Comparison of ENCODE assay signal across 21 cellular contexts in the genomic region with DNA sequence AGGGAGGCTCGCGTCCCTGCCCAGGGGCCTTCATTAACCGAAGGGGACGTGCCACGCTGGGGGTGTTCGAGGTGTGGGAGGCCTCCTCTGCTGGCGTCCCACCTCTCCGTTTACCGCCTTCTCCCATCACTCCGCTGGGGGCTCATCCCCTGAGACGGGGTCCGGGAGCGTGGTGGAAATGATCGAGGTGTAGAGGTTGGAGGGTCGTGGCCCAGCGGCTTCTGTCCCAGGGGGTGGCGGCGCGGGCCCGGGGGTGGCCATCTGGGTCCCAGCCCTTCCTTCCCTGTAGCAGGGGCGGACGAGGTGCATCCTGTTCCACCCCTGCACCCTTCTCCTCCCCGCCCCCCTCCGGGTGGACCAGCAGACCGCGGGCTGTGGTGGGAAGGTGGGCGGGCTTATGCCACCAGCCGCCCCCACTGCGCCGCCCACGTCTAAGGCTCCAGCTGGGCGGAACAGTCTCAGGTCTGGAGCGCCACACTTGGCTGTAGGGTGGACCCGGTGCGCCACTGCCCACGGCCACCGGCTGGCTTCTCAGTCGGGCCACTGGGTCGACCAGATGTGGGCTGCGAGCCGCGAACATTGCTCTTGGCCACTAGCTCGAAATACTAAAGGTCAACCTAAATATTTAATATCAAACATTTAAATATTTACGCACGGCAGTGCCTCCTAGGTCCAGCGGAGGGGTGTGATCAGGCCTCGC.
"Had no signal": no experiment of that assay in that cellular context is flagged by ENCODE, and none has a peak within 500 bp of the region (broad histone marks: within the 10 kb centered on the region; RNA-seq: fewer than 3 reads in every experiment).

No MANE protein-coding gene starts in this region.

- H3K4me1 ChIP-seq: SJCRH30 had no signal

- H3K4me3 ChIP-seq: SJCRH30 had no signal

- H3K9ac ChIP-seq: KMS-11 had no signal

- FAIRE-seq: HepG2, RCC 7860 had no signal

- DNase-seq: IMR-90, Kasumi-1, MM.1S, NCI-H1092 treated with DMSO at 0.1 percent for 48 hours, NCI-H1436, NCI-H187, NCI-H2029, NCI-H2081 treated with DMSO at 0.1 percent for 48 hours, NCI-H2171, NCI-H226, NCI-H446, NCI-H510A, NCI-H524 treated with DMSO at 0.1 percent for 48 hours, NCI-H69, NCI-H774, RPMI8226, SHP77 treated with DMSO at 0.1 percent for 48 hours, SJCRH30 had no signal

- H3K27me3 ChIP-seq: SJCRH30 had no signal

- H3K36me3 ChIP-seq: SJCRH30 had no signal

- ATAC-seq: HepG2 had no signal

- H3K27ac ChIP-seq: KMS-11, SJCRH30 had no signal

- H3K9me3 ChIP-seq: SJCRH30 had no signal
